Comparison of ENCODE assay signal across 15 cellular contexts in genomic region chr3:124784686-124785382, GRCh38. TPM values are rescaled to one million over a fixed set of nuclear protein-coding genes. Genes with fewer than 3 reads are reported as not detected.
DNase-seq lines count a peak whose midpoint lies in the region; ATAC-seq, FAIRE-seq and TF ChIP-seq lines count a peak whose summit lies in the region.
"Had no signal": no experiment of that assay in that cellular context is flagged by ENCODE, and none has a peak within 500 bp of the region (broad histone marks: within the 10 kb centered on the region; RNA-seq: fewer than 3 reads in every experiment).

No MANE protein-coding gene starts in this region.

- H3K27me3 ChIP-seq in astrocyte (ENCODE audit: insufficient read depth, low read length) (no peaks in the 10 kb centered on the region), smooth muscle cell (ENCODE audit: low read depth) (no peaks in the 10 kb centered on the region)
- H3K27me3 ChIP-seq: gastroesophageal sphincter had no signal

- peaks cover 9% of the 10 kb centered on the region for H3K36me3 Mint-ChIP-seq in astrocyte (ENCODE audit: low read depth, unreplicated experiment)
- H3K36me3 Mint-ChIP-seq: CD8-positive, alpha-beta T cell; type B pancreatic cell had no signal

- no peak overlapping the region for H3K27ac Mint-ChIP-seq in astrocyte (ENCODE audit: unreplicated experiment)
- H3K27ac Mint-ChIP-seq: activated T-cell treated with anti-CD3 and anti-CD28 coated beads, Interleukin-2, amount 50 U/mL, for 24 hours; CD8-positive, alpha-beta T cell; type B pancreatic cell had no signal

- TF ChIP-seq CTCF in astrocyte (IDR thresholded peaks at IDR 0.05; ENCODE audit: insufficient read depth, low read depth, low read length) (no peak), smooth muscle cell (IDR thresholded peaks at IDR 0.05; ENCODE audit: borderline replicate concordance, insufficient read depth, poor library complexity, severe bottlenecking) (no peak)

- ATAC-seq in GM18511 (IDR thresholded peaks at IDR 0.05; ENCODE audit: unreplicated experiment) (peak; percentile 76), HG02759 (IDR thresholded peaks at IDR 0.05; ENCODE audit: unreplicated experiment) (peak; percentile 66), GM19467 (IDR thresholded peaks at IDR 0.05; ENCODE audit: unreplicated experiment) (no peak), GM19023 (IDR thresholded peaks at IDR 0.05; ENCODE audit: unreplicated experiment) (no peak)
- ATAC-seq: CD8-positive, alpha-beta T cell; gastroesophageal sphincter; mucosa of descending colon had no signal

- H3F3A ChIP-seq in smooth muscle cell (ENCODE audit: low read depth) = peaks cover 30% of the 10 kb centered on the region

- H3K4me1 ChIP-seq in astrocyte (ENCODE audit: insufficient read depth, low read length) = peaks cover 53% of the 10 kb centered on the region
- H3K4me1 ChIP-seq in smooth muscle cell (ENCODE audit: low read depth) = peaks cover 20% of the 10 kb centered on the region

- peaks cover 11% of the 10 kb centered on the region for H3K79me2 ChIP-seq in astrocyte (ENCODE audit: insufficient read depth, low read length)
- peaks cover 12% of the 10 kb centered on the region for H3K79me2 ChIP-seq in smooth muscle cell (ENCODE audit: low read depth)

- H3K36me3 ChIP-seq in astrocyte (ENCODE audit: insufficient read depth, low read length) (no peaks in the 10 kb centered on the region), smooth muscle cell (ENCODE audit: low read depth) (no peaks in the 10 kb centered on the region)
- H3K36me3 ChIP-seq: gastroesophageal sphincter had no signal

- H2AFZ ChIP-seq in astrocyte (ENCODE audit: low read depth, low read length) (no peak overlapping the region), smooth muscle cell (ENCODE audit: low read depth) (no peak overlapping the region)

- H3K27ac ChIP-seq in astrocyte (ENCODE audit: low read depth, low read length) (peak overlapping the region; percentile 31), smooth muscle cell (ENCODE audit: low read depth) (peak overlapping the region; percentile 11)

- no peak overlapping the region for H3K4me3 ChIP-seq in astrocyte (ENCODE audit: insufficient read depth, low read depth, low read length)
- no peak overlapping the region for H3K4me3 ChIP-seq in smooth muscle cell
- H3K4me3 ChIP-seq: gastroesophageal sphincter, mucosa of descending colon had no signal

- H3K9me3 ChIP-seq in astrocyte (ENCODE audit: insufficient read depth, low read depth, low read length) = no peaks in the 10 kb centered on the region
- H3K9me3 ChIP-seq in smooth muscle cell (replicated peaks; ENCODE audit: low read depth) = no peaks in the 10 kb centered on the region
- H3K9me3 ChIP-seq: gastroesophageal sphincter, mucosa of descending colon had no signal

- H4K20me1 ChIP-seq in astrocyte (ENCODE audit: insufficient read depth, low read length) = peaks cover 6% of the 10 kb centered on the region
- H4K20me1 ChIP-seq in smooth muscle cell (ENCODE audit: low read depth) = no peaks in the 10 kb centered on the region

- H3K4me2 ChIP-seq in astrocyte (ENCODE audit: low read length) (peak overlapping the region; percentile 28), smooth muscle cell (no peak overlapping the region)

- 93% methylated on average over 17 of the region's 17 CpGs for WGBS in smooth muscle cell (ENCODE audit: low lambda C conversion rate)

- H3K4me1 Mint-ChIP-seq in astrocyte (ENCODE audit: low read depth, unreplicated experiment) = peaks cover 50% of the 10 kb centered on the region

- H3K9ac ChIP-seq in astrocyte (ENCODE audit: low read length) (peak overlapping the region; percentile 23), smooth muscle cell (ENCODE audit: low read depth) (no peak overlapping the region)

- DNase-seq in astrocyte (ENCODE audit: low read depth) = peak; percentile 76
- DNase-seq in smooth muscle cell (lab: John Stamatoyannopoulos, UW; ENCODE audit: unreplicated experiment) = no peak
- DNase-seq in DMS79 treated with DMSO at 0.1 percent for 48 hours (lab: John Stamatoyannopoulos, UW) = no peak
- DNase-seq in T-helper 2 cell = no peak
- DNase-seq: activated T-cell treated with anti-CD3 and anti-CD28 coated beads, Interleukin-2, amount 50 U/mL, for 24 hours; mucosa of descending colon; NCI-H526 had no signal

- no peaks in the 10 kb centered on the region for H3K27me3 Mint-ChIP-seq in astrocyte (ENCODE audit: low read depth, unreplicated experiment)
- H3K27me3 Mint-ChIP-seq: activated T-cell treated with anti-CD3 and anti-CD28 coated beads, Interleukin-2, amount 50 U/mL, for 24 hours; central memory CD8-positive, alpha-beta T cell; type B pancreatic cell had no signal

- no peak for FAIRE-seq in astrocyte (lab: Jason Lieb, UNC)

- H3K9me3 Mint-ChIP-seq in astrocyte (ENCODE audit: unreplicated experiment) = no peaks in the 10 kb centered on the region
- H3K9me3 Mint-ChIP-seq: activated T-cell treated with anti-CD3 and anti-CD28 coated beads, Interleukin-2, amount 50 U/mL, for 24 hours; CD8-positive, alpha-beta T cell; central memory CD8-positive, alpha-beta T cell; type B pancreatic cell had no signal

- H3K4me3 Mint-ChIP-seq in astrocyte (ENCODE audit: unreplicated experiment) = peak overlapping the region; percentile 57
- H3K4me3 Mint-ChIP-seq: activated T-cell treated with anti-CD3 and anti-CD28 coated beads, Interleukin-2, amount 50 U/mL, for 24 hours; CD8-positive, alpha-beta T cell; central memory CD8-positive, alpha-beta T cell; type B pancreatic cell had no signal

RNA-seq across cellular contexts. Expression of gene UMPS, which starts 54.6 kb away (rescaled TPM):
- total RNA-seq in astrocyte (25.4 and 38.3 TPM in 2 replicates), smooth muscle cell (16.9 and 79.2 TPM in 2 replicates)
- polyA plus RNA-seq in smooth muscle cell = 22.3 and 26.4 TPM in 2 replicates

Comparison
In these comparisons a context has a peak if more than half of its experiments do, and no peak if none do; other contexts are left out.
1. ATAC-seq: peak in GM18511 (single experiment) and HG02759 (single experiment); none in GM19467 (single experiment) and GM19023 (single experiment).